25 cellular contexts compared by ENCODE assay signal in the genomic region with DNA sequence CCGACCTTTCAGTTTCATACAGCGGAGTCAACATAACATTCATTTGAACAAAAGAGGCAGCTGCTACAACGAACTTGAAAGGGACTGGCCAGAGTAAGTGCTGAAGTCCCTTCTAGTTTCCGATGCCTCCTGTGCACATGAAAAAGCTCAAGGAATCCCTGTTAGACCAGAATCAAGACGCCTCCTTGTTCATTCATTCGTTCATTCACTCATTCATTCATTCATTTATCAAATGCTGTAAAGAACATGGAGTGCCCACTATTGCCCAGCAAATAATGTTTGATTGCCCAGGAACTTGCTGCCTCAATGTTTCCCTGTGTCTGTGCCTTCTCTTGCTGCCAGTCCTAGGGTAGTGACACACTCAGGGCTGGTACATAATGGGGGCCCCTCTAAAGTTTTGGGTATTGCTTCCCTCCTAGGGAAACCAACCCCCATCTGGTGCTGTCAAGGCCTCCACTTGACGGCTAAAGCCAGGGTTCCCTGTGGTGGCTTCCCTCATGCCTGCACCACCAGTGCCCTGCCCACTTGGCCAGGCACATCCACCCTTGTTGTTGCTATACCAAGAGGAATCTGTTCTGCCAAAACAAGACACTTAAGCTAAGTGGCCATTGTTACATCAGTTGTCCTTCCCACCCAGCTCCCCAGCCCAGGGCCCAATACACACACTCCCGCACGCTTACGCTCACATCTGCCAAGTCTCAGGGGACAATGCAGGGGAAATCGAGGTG. TPM values are rescaled to one million over a fixed set of nuclear protein-coding genes. Genes with fewer than 3 reads are reported as not detected.
DNase-seq lines count a peak whose midpoint lies in the region; ATAC-seq lines count a peak whose summit lies in the region.
"Had no signal": no experiment of that assay in that cellular context is flagged by ENCODE, and none has a peak within 500 bp of the region (broad histone marks: within the 10 kb centered on the region; RNA-seq: fewer than 3 reads in every experiment).

No MANE protein-coding gene starts in this region.

- no peaks in the 10 kb centered on the region for H3K36me3 ChIP-seq in BLaER1
- H3K36me3 ChIP-seq: BLaER1 treated with 17β-estradiol and CSF1 and Interleukin-3, amounts not matched to agents 10 nM and 100 nM; brain microvascular endothelial cell had no signal

- intact Hi-C loops in left ventricle myocardium superior (cut with micrococcal nuclease), result no loop called here
- intact Hi-C loops in activated CD4-positive, alpha-beta memory T cell treated with anti-CD3 and anti-CD28 coated beads for 36 hours (cut with micrococcal nuclease), result no loop called here

- H3K9ac ChIP-seq in BLaER1, result no peak overlapping the region
- H3K9ac ChIP-seq: BLaER1 treated with 17β-estradiol and CSF1 and Interleukin-3, amounts not matched to agents 10 nM and 100 nM had no signal

- no peak overlapping the region for H3K27ac ChIP-seq in BLaER1
- H3K27ac ChIP-seq: BLaER1 treated with 17β-estradiol and CSF1 and Interleukin-3, amounts not matched to agents 10 nM and 100 nM; brain microvascular endothelial cell; epithelial cell of prostate had no signal

- DNase-seq in DMS79 treated with DMSO at 0.1 percent for 48 hours (lab: John Stamatoyannopoulos, UW) (peak; percentile 91), NCI-H345 treated with DMSO at 0.1 percent for 48 hours (lab: John Stamatoyannopoulos, UW; ENCODE audit: unreplicated experiment) (peak; percentile 92), left ventricle myocardium superior (peak; percentile 49), glomerular visceral epithelial cell (ENCODE audit: extremely low spot score) (no peak)
- no peak for DNase-seq in activated CD4-positive, alpha-beta memory T cell treated with anti-CD3 and anti-CD28 coated beads for 36 hours
- DNase-seq: activated CD4-positive, alpha-beta memory T cell treated with anti-CD3 and anti-CD28 coated beads, Interleukin-2, amount 10 ng/mL, durations not matched to agents 7 days and 5 days; brain microvascular endothelial cell; Caco-2; effector CD4-positive, alpha-beta T cell; NCI-H146; NCI-H446; stimulated activated CD4-positive, alpha-beta T cell treated with anti-CD3 and anti-CD28 coated beads, Interleukin-12 subunit alpha, Interleukin-12 subunit beta, amount 100 ng/mL, for 4 hours; stimulated activated CD4-positive, alpha-beta T cell treated with anti-CD3 and anti-CD28 coated beads, Interleukin-4, amount 100 ng/mL, for 24 hours; stimulated activated naive CD8-positive, alpha-beta T cell treated with anti-CD3 and anti-CD28 coated beads, Interleukin-15, Interleukin-2, amounts not matched to agents 100 U/mL and 50 U/mL, for 24 hours had no signal

- H3K4me1 ChIP-seq in BLaER1, result peaks cover 31% of the 10 kb centered on the region

- CTCF ChIA-PET in activated CD4-positive, alpha-beta memory T cell treated with anti-CD3 and anti-CD28 coated beads for 36 hours (lab: Charles Lee), result interaction anchor here (1.0 to 2.5 kb wide), 3 partner anchors 21 to 128 kb away, joined by 4 to 16 read pairs (median 6); no protein-coding TSS in a partner anchor

- no peak overlapping the region for H3K27ac Mint-ChIP-seq in activated CD4-positive, alpha-beta memory T cell treated with anti-CD3 and anti-CD28 coated beads for 36 hours
- H3K27ac Mint-ChIP-seq: activated CD4-positive, alpha-beta memory T cell treated with anti-CD3 and anti-CD28 coated beads, Interleukin-2, amount 10 ng/mL, durations not matched to agents 7 days and 5 days; mesothelial cell of epicardium had no signal

- H3K27me3 ChIP-seq in BLaER1, result peaks cover 9% of the 10 kb centered on the region
- H3K27me3 ChIP-seq: brain microvascular endothelial cell had no signal

- H3K9me3 Mint-ChIP-seq in activated CD4-positive, alpha-beta memory T cell treated with anti-CD3 and anti-CD28 coated beads for 36 hours, result no peaks in the 10 kb centered on the region
- H3K9me3 Mint-ChIP-seq: activated CD4-positive, alpha-beta memory T cell treated with anti-CD3 and anti-CD28 coated beads, Interleukin-2, amount 10 ng/mL, durations not matched to agents 7 days and 5 days; mesothelial cell of epicardium; naive thymus-derived CD8-positive, alpha-beta T cell had no signal

- no peak overlapping the region for H3K4me3 Mint-ChIP-seq in activated CD4-positive, alpha-beta memory T cell treated with anti-CD3 and anti-CD28 coated beads for 36 hours
- H3K4me3 Mint-ChIP-seq: activated CD4-positive, alpha-beta memory T cell treated with anti-CD3 and anti-CD28 coated beads, Interleukin-2, amount 10 ng/mL, durations not matched to agents 7 days and 5 days; mesothelial cell of epicardium; naive thymus-derived CD8-positive, alpha-beta T cell had no signal

- peaks cover 17% of the 10 kb centered on the region for H3K4me1 Mint-ChIP-seq in activated CD4-positive, alpha-beta memory T cell treated with anti-CD3 and anti-CD28 coated beads for 36 hours (ENCODE audit: low read depth)

- H3K36me3 Mint-ChIP-seq in activated CD4-positive, alpha-beta memory T cell treated with anti-CD3 and anti-CD28 coated beads for 36 hours, result no peaks in the 10 kb centered on the region
- H3K36me3 Mint-ChIP-seq: mesothelial cell of epicardium; naive thymus-derived CD8-positive, alpha-beta T cell had no signal

- H4K20me1 ChIP-seq in BLaER1, result no peaks in the 10 kb centered on the region
- H4K20me1 ChIP-seq: BLaER1 treated with 17β-estradiol and CSF1 and Interleukin-3, amounts not matched to agents 10 nM and 100 nM had no signal

- H3K9me3 ChIP-seq in BLaER1, result no peaks in the 10 kb centered on the region
- H3K9me3 ChIP-seq: BLaER1 treated with 17β-estradiol and CSF1 and Interleukin-3, amounts not matched to agents 10 nM and 100 nM; Caco-2 had no signal

- no peak overlapping the region for H3K4me3 ChIP-seq in BLaER1
- H3K4me3 ChIP-seq: BLaER1 treated with 17β-estradiol and CSF1 and Interleukin-3, amounts not matched to agents 10 nM and 100 nM had no signal

- POLR2A ChIA-PET in activated CD4-positive, alpha-beta memory T cell treated with anti-CD3 and anti-CD28 coated beads for 36 hours (lab: Charles Lee), result no interaction called here

- peak overlapping the region; percentile 31; the same call in 1 of the 2 replicates for H3K4me2 ChIP-seq in BLaER1

- H3K27me3 Mint-ChIP-seq in activated CD4-positive, alpha-beta memory T cell treated with anti-CD3 and anti-CD28 coated beads for 36 hours, result no peaks in the 10 kb centered on the region
- H3K27me3 Mint-ChIP-seq: naive thymus-derived CD8-positive, alpha-beta T cell had no signal

- ATAC-seq in left ventricle myocardium superior (peak; percentile 93), HG03565 (IDR thresholded peaks at IDR 0.05; ENCODE audit: unreplicated experiment) (no peak), GM21786 (IDR thresholded peaks at IDR 0.05; ENCODE audit: unreplicated experiment) (no peak)
- ATAC-seq: HCT116; left lobe of liver; naive thymus-derived CD8-positive, alpha-beta T cell; right cardiac atrium; stimulated activated naive CD8-positive, alpha-beta T cell treated with anti-CD3 and anti-CD28 coated beads, Interleukin-15, Interleukin-2, amounts not matched to agents 100 U/mL and 50 U/mL, for 24 hours had no signal

RNA-seq across cellular contexts. Expression of gene TMPRSS13, which starts 3.8 kb away (rescaled TPM):
- total RNA-seq in left ventricle myocardium superior, result 0.15 TPM
- 1 to 10 TPM; 2.0 to 2.6 TPM for total RNA-seq in activated CD4-positive, alpha-beta memory T cell treated with anti-CD3 and anti-CD28 coated beads for 36 hours
- total RNA-seq: osteocyte had no signal

RNA-seq across cellular contexts. Expression of gene FXYD6, which starts 48.9 kb away (rescaled TPM):
- total RNA-seq in left ventricle myocardium superior, result 35.4 TPM
- total RNA-seq in activated CD4-positive, alpha-beta memory T cell treated with anti-CD3 and anti-CD28 coated beads for 36 hours, result under 1 TPM; 0.26 to 0.61 TPM
- total RNA-seq: activated CD4-positive, alpha-beta memory T cell treated with anti-CD3 and anti-CD28 coated beads, Interleukin-2, amount 10 ng/mL, durations not matched to agents 7 days and 5 days; naive thymus-derived CD8-positive, alpha-beta T cell had no signal

Comparison
In these comparisons a context has a peak if more than half of its experiments do, and no peak if none do; other contexts are left out.
1. DNase-seq: peak in DMS79 treated with DMSO at 0.1 percent for 48 hours (single experiment), NCI-H345 treated with DMSO at 0.1 percent for 48 hours (single experiment) and left ventricle myocardium superior (single experiment); none in activated CD4-positive, alpha-beta memory T cell treated with anti-CD3 and anti-CD28 coated beads for 36 hours (single experiment) and glomerular visceral epithelial cell (single experiment).
2. RNA of gene FXYD6, which starts 48.9 kb away (total RNA-seq): 35.4 TPM in left ventricle myocardium superior (single experiment); 0.26 to 0.61 TPM in activated CD4-positive, alpha-beta memory T cell treated with anti-CD3 and anti-CD28 coated beads for 36 hours; every median in the first group is over 10 times any median in the second.